ENCODE assay signal across 10 cellular contexts in genomic region chr2:201406077-201406662, GRCh38. TPM values are rescaled to one million over a fixed set of nuclear protein-coding genes. Genes with fewer than 3 reads are reported as not detected.
DNase-seq lines count a peak whose midpoint lies in the region; ATAC-seq and TF ChIP-seq lines count a peak whose summit lies in the region.
"Had no signal": no experiment of that assay in that cellular context is flagged by ENCODE, and none has a peak within 500 bp of the region (broad histone marks: within the 10 kb centered on the region; RNA-seq: fewer than 3 reads in every experiment).

No MANE protein-coding gene starts in this region.

- BruUV-seq in mammary epithelial cell (replicated peaks; lab: Mats Ljungman, UMichigan), result no TSS peak

- H3K4me1 Mint-ChIP-seq in endothelial cell (ENCODE audit: unreplicated experiment), result peaks cover 8% of the 10 kb centered on the region

- dilution Hi-C loops in mammary epithelial cell (cut with HindIII; ENCODE audit: low sequenced_read_pairs), result no loop called here

- peaks cover 4% of the 10 kb centered on the region for H4K20me1 ChIP-seq in mammary epithelial cell (ENCODE audit: insufficient read depth, low read length)

- no peaks in the 10 kb centered on the region for H3K27me3 ChIP-seq in mammary epithelial cell (ENCODE audit: insufficient read depth, low read length)

- no peaks in the 10 kb centered on the region for H3K9me3 ChIP-seq in mammary epithelial cell (replicated peaks; ENCODE audit: insufficient read depth, low read length)
- H3K9me3 ChIP-seq: HAP-1 had no signal

- no peak overlapping the region for H3K27ac Mint-ChIP-seq in endothelial cell (ENCODE audit: unreplicated experiment)

- H2AFZ ChIP-seq in mammary epithelial cell (ENCODE audit: low read depth, low read length), result no peak overlapping the region

- H3K79me2 ChIP-seq in mammary epithelial cell (ENCODE audit: insufficient read depth, low read length), result no peaks in the 10 kb centered on the region

- CTCF ChIA-PET in mammary epithelial cell (lab: Charles Lee; ENCODE audit: low non-redundant PET), result no interaction called here

- no peak for TF ChIP-seq CTCF in mammary epithelial cell (conservative IDR thresholded peaks at IDR 0.05 in 1 of 2, IDR thresholded peaks at IDR 0.05 in 1 of 2; ENCODE audit: extremely low read depth in 1 of 2, insufficient read depth in 1 of 2, low read depth in 1 of 2, low read length in 2 of 2)
- TF ChIP-seq CTCF in endothelial cell (IDR thresholded peaks at IDR 0.05; ENCODE audit: unreplicated experiment), result no peak

- 34% methylated on average over 3 of the region's 3 CpGs for WGBS in mammary epithelial cell (ENCODE audit: low coverage, missing lambda C conversion rate)

- peak overlapping the region; percentile 22 for H3K4me2 ChIP-seq in mammary epithelial cell (ENCODE audit: insufficient read depth, low read depth, low read length)

- in situ Hi-C loops in mammary epithelial cell (cut with MboI; ENCODE audit: low sequenced_read_pairs in 2 of 2), result no loop called here

- no peak overlapping the region for H3K4me3 Mint-ChIP-seq in endothelial cell (ENCODE audit: unreplicated experiment)
- H3K4me3 Mint-ChIP-seq: activated naive CD8-positive, alpha-beta T cell had no signal

- H3K36me3 ChIP-seq in mammary epithelial cell (ENCODE audit: insufficient read depth, low read length), result no peaks in the 10 kb centered on the region
- H3K36me3 ChIP-seq: HAP-1 had no signal

- H3K4me3 ChIP-seq in mammary epithelial cell (replicated peaks in 1 of 3; ENCODE audit: insufficient read depth in 1 of 3, low read depth in 2 of 3, low read length in 3 of 3), result no peak overlapping the region
- H3K4me3 ChIP-seq: HAP-1 had no signal

- ATAC-seq in HG02798 (IDR thresholded peaks at IDR 0.05; ENCODE audit: poor library complexity, unreplicated experiment), result no peak

- peaks cover 1% of the 10 kb centered on the region for H3K27me3 Mint-ChIP-seq in endothelial cell (ENCODE audit: unreplicated experiment)
- H3K27me3 Mint-ChIP-seq: activated naive CD8-positive, alpha-beta T cell had no signal

- no peaks in the 10 kb centered on the region for H3K9me3 Mint-ChIP-seq in endothelial cell (ENCODE audit: unreplicated experiment)

- intact Hi-C loops in mammary epithelial cell (cut with micrococcal nuclease), result no loop called here

- H3K9ac ChIP-seq in mammary epithelial cell (ENCODE audit: insufficient read depth, low read length), result no peak overlapping the region

- H3K4me1 ChIP-seq in mammary epithelial cell (ENCODE audit: insufficient read depth, low read length), result peaks cover 9% of the 10 kb centered on the region

- DNase-seq in Ammon's horn (ENCODE audit: low spot score) (peak; percentile 64), LoVo (ENCODE audit: low spot score) (peak; percentile 68), mammary epithelial cell (peak; percentile 41), lung microvascular endothelial cell (ENCODE audit: low read depth in 2 of 2) (peak; percentile 56 to 71), endothelial cell (ENCODE audit: low spot score) (no peak), NCI-H1436 (lab: John Stamatoyannopoulos, UW) (no peak), NCI-H2029 (lab: John Stamatoyannopoulos, UW) (no peak)

- H3K27ac ChIP-seq in mammary epithelial cell (ENCODE audit: insufficient read depth, low read depth, low read length), result no peak overlapping the region

- no peaks in the 10 kb centered on the region for H3K36me3 Mint-ChIP-seq in endothelial cell (ENCODE audit: low read depth, unreplicated experiment)

RNA-seq across cellular contexts. Expression of gene TRAK2, which starts 45.1 kb away (rescaled TPM):
- total RNA-seq in mammary epithelial cell (10 to 100 TPM; 18.9 to 28.7 TPM), lung microvascular endothelial cell (26.6 and 26.8 TPM in 2 replicates), endothelial cell (ENCODE audit: unreplicated experiment) (18.4 TPM)
- polyA plus RNA-seq in mammary epithelial cell, result 8.6 TPM
- 15.9 TPM for polyA minus RNA-seq in mammary epithelial cell

RNA-seq across cellular contexts. Expression of gene STRADB, which starts 45.4 kb away (rescaled TPM):
- total RNA-seq in mammary epithelial cell (10 to 100 TPM; 12.8 to 19.2 TPM), lung microvascular endothelial cell (12.9 and 20.9 TPM in 2 replicates), endothelial cell (ENCODE audit: unreplicated experiment) (18.5 TPM)
- 5.1 TPM for polyA plus RNA-seq in mammary epithelial cell
- polyA minus RNA-seq in mammary epithelial cell, result 10.0 TPM

RNA-seq across cellular contexts. Expression of gene FLACC1, which starts 49.0 kb away (rescaled TPM):
- under 1 TPM; 0.33 to 0.75 TPM for total RNA-seq in mammary epithelial cell
- polyA plus RNA-seq in mammary epithelial cell, result 0.12 TPM
- not detected for polyA minus RNA-seq in mammary epithelial cell
- 0.22 and 0.60 TPM in 2 replicates for total RNA-seq in lung microvascular endothelial cell
- 1.1 TPM for total RNA-seq in endothelial cell (ENCODE audit: unreplicated experiment)

Comparison
In these comparisons a context has a peak if more than half of its experiments do, and no peak if none do; other contexts are left out.
1. DNase-seq: peak in Ammon's horn (single experiment), LoVo (single experiment), mammary epithelial cell (single experiment) and lung microvascular endothelial cell (2 of 2); none in endothelial cell (single experiment), NCI-H1436 (single experiment) and NCI-H2029 (single experiment).